20 cellular contexts compared by ENCODE assay signal in genomic region chr9:93035821-93036351, GRCh38. TPM values are rescaled to one million over a fixed set of nuclear protein-coding genes. Genes with fewer than 3 reads are reported as not detected.
DNase-seq lines count a peak whose midpoint lies in the region; ATAC-seq, FAIRE-seq and TF ChIP-seq lines count a peak whose summit lies in the region.
"Had no signal": no experiment of that assay in that cellular context is flagged by ENCODE, and none has a peak within 500 bp of the region (broad histone marks: within the 10 kb centered on the region; RNA-seq: fewer than 3 reads in every experiment).

No MANE protein-coding gene starts in this region.

- H3K9me2 ChIP-seq in HCT116 (ENCODE audit: insufficient read depth): no peaks in the 10 kb centered on the region

- POLR2A ChIA-PET in HCT116 (lab: Charles Lee): no interaction called here
- POLR2A ChIA-PET in K562 (lab: Yijun Ruan, JAX): no interaction called here
- POLR2A ChIA-PET in RWPE1 (lab: Yijun Ruan, JAX; ENCODE audit: low non-redundant PET): no interaction called here

- H3K27ac ChIP-seq in HCT116 (ENCODE audit: low read depth, low read length) (no peak overlapping the region), K562 (ENCODE audit: extremely low read depth, low read depth, low read length) (no peak overlapping the region), osteoblast (ENCODE audit: low read depth, low read length) (no peak overlapping the region), RWPE1 (no peak overlapping the region)
- H3K27ac ChIP-seq: heart left ventricle, vagina had no signal

- WGBS in K562 (ENCODE audit: insufficient coverage, low coverage, missing lambda C conversion rate): 10% methylated on average over 13 of the region's 13 CpGs

- TF ChIP-seq RAD21 in HCT116 (IDR thresholded peaks at IDR 0.05; ENCODE audit: low read depth) (no peak), K562 (CRISPR knock-in tag; conservative IDR thresholded peaks at IDR 0.05 in 1 of 2, IDR thresholded peaks at IDR 0.05 in 1 of 2) (peak in 1 of 2 experiments; percentile 35; a peak in 1 of 4 replicates)

- peaks cover 4% of the 10 kb centered on the region for H3K9me1 ChIP-seq in K562 (ENCODE audit: control insufficient read depth, insufficient read depth, low read length)

- BruUV-seq in HCT116 (replicated peaks; lab: Mats Ljungman, UMichigan) (no TSS peak), K562 (replicated peaks; lab: Mats Ljungman, UMichigan) (no TSS peak)

- H2AFZ ChIP-seq in HCT116 (ENCODE audit: low read depth, low read length, poor library complexity, severe bottlenecking) (no peak overlapping the region), K562 (ENCODE audit: low read depth, low read length) (no peak overlapping the region), osteoblast (ENCODE audit: low read length) (no peak overlapping the region)

- TF ChIP-seq EP300 in K562 (IDR thresholded peaks at IDR 0.05; ENCODE audit: low read length): no peak

- H3K4me2 ChIP-seq in HCT116 (ENCODE audit: low read length): no peak overlapping the region
- no peak overlapping the region for H3K4me2 ChIP-seq in K562 (ENCODE audit: insufficient read depth, low read length)
- no peak overlapping the region for H3K4me2 ChIP-seq in osteoblast (ENCODE audit: insufficient read depth, low read length)

- DNase-seq in activated naive CD4-positive, alpha-beta T cell treated with anti-CD3 and anti-CD28 coated beads, Interleukin-2, amount 10 ng/mL, durations not matched to agents 7 days and 5 days: no peak
- no peak for DNase-seq in activated naive CD4-positive, alpha-beta T cell treated with anti-CD3 and anti-CD28 coated beads, Interleukin-2, amount 50 U/mL, for 72 hours (ENCODE audit: low spot score in 2 of 2)
- DNase-seq in HCT116 (ENCODE audit: low read depth, low spot score) (no peak), K562 (ENCODE audit: extremely low read depth in 1 of 4, low spot score in 3 of 4) (peak; percentile 27 to 48 (median 36)), osteoblast (ENCODE audit: insufficient read length, low spot score, missing footprints) (peak; percentile 83), RWPE1 (ENCODE audit: low spot score) (no peak), NCI-H187 treated with DMSO at 0.1 percent for 48 hours (lab: John Stamatoyannopoulos, UW) (no peak), HAP-1 (ENCODE audit: low spot score in 2 of 2) (no peak)
- DNase-seq: COR-L47; endodermal cell; heart left ventricle; NCI-H1436; NCI-H748 treated with DMSO at 0.1 percent for 48 hours; stimulated activated CD4-positive, alpha-beta T cell treated with anti-CD3 and anti-CD28 coated beads, Interleukin-2, amount 100 ng/mL, for 48 hours had no signal

- TF ChIP-seq POLR2A in HCT116 (IDR thresholded peaks at IDR 0.05; ENCODE audit: borderline replicate concordance, extremely low read depth, insufficient read depth, insufficient read length): no peak
- no peak for TF ChIP-seq POLR2A in K562 (conservative IDR thresholded peaks at IDR 0.05)

- TF ChIP-seq CTCF in HCT116 (IDR thresholded peaks at IDR 0.05 in 2 of 3, conservative IDR thresholded peaks at IDR 0.05 in 1 of 3; ENCODE audit: borderline replicate concordance in 1 of 3, insufficient read depth in 1 of 3, low read depth in 2 of 3, low read length in 2 of 3) (0 out of 6 replicates have a peak, but pooled peaks of 1 of the 3 experiments have one; percentile 10), K562 (IDR thresholded peaks at IDR 0.05 in 2 of 3, conservative IDR thresholded peaks at IDR 0.05 in 1 of 3; ENCODE audit: insufficient read depth in 2 of 3, low read depth in 1 of 3, low read length in 3 of 3) (peak; percentile 49 to 58 (median 57)), osteoblast (IDR thresholded peaks at IDR 0.05; ENCODE audit: extremely low read depth, low read depth, low read length) (no peak), RWPE1 (conservative IDR thresholded peaks at IDR 0.05; ENCODE audit: low read depth) (no peak; the same call in 1 of the 2 replicates)

- H3K4me3 ChIP-seq in HCT116 (replicated peaks in 1 of 2; ENCODE audit: low read depth in 1 of 2, low read length in 2 of 2) (no peak overlapping the region), K562 (no peak overlapping the region), osteoblast (ENCODE audit: insufficient read depth, low read length) (no peak overlapping the region), HAP-1 (no peak overlapping the region)
- H3K4me3 ChIP-seq: heart left ventricle, skin epidermis, vagina had no signal

- H3K9me3 Mint-ChIP-seq in activated naive CD4-positive, alpha-beta T cell treated with anti-CD3 and anti-CD28 coated beads, Interleukin-2, amount 10 ng/mL, durations not matched to agents 7 days and 5 days: no peaks in the 10 kb centered on the region
- no peaks in the 10 kb centered on the region for H3K9me3 Mint-ChIP-seq in activated naive CD4-positive, alpha-beta T cell treated with anti-CD3 and anti-CD28 coated beads, Interleukin-2, amount 50 U/mL, for 72 hours
- H3K9me3 Mint-ChIP-seq: endodermal cell had no signal

- H3K27me3 ChIP-seq in HCT116 (ENCODE audit: insufficient read depth, low read length) (no peaks in the 10 kb centered on the region), K562 (ENCODE audit: control insufficient read depth in 2 of 2, insufficient read depth in 2 of 2, low read length in 2 of 2) (peaks cover 11 to 40% of the 10 kb centered on the region in 2 experiments; a peak in 4 of 5 replicates), osteoblast (ENCODE audit: insufficient read depth, low read length) (no peaks in the 10 kb centered on the region), HAP-1 (ENCODE audit: low read depth) (no peaks in the 10 kb centered on the region)
- H3K27me3 ChIP-seq: heart left ventricle, vagina had no signal

- no peak overlapping the region for H3K4me3 Mint-ChIP-seq in activated naive CD4-positive, alpha-beta T cell treated with anti-CD3 and anti-CD28 coated beads, Interleukin-2, amount 10 ng/mL, durations not matched to agents 7 days and 5 days
- H3K4me3 Mint-ChIP-seq: endodermal cell had no signal

- H3K4me1 ChIP-seq in HCT116 (ENCODE audit: control insufficient read depth in 1 of 2, insufficient read depth in 2 of 2, low read length in 2 of 2): no peaks in the 10 kb centered on the region
- peaks cover 0 to 48% of the 10 kb centered on the region in 2 experiments; a peak in 2 of 5 replicates for H3K4me1 ChIP-seq in K562 (replicated peaks in 1 of 2; ENCODE audit: control insufficient read depth in 2 of 2, insufficient read depth in 2 of 2, low read length in 2 of 2)
- H3K4me1 ChIP-seq in osteoblast (ENCODE audit: insufficient read depth, low read length): no peaks in the 10 kb centered on the region
- H3K4me1 ChIP-seq in HAP-1: no peaks in the 10 kb centered on the region
- H3K4me1 ChIP-seq: vagina had no signal

- H4K20me1 ChIP-seq in HCT116 (ENCODE audit: insufficient read depth): no peaks in the 10 kb centered on the region
- no peaks in the 10 kb centered on the region for H4K20me1 ChIP-seq in K562 (replicated peaks; ENCODE audit: control insufficient read depth, insufficient read depth, low read length)
- no peaks in the 10 kb centered on the region for H4K20me1 ChIP-seq in osteoblast (ENCODE audit: insufficient read depth, low read length)

- H3K4me1 Mint-ChIP-seq in activated naive CD4-positive, alpha-beta T cell treated with anti-CD3 and anti-CD28 coated beads, Interleukin-2, amount 10 ng/mL, durations not matched to agents 7 days and 5 days: peaks cover 37% of the 10 kb centered on the region
- H3K4me1 Mint-ChIP-seq: endodermal cell had no signal

- no peaks in the 10 kb centered on the region for H3K79me2 ChIP-seq in HCT116 (ENCODE audit: insufficient read depth, low read length)
- H3K79me2 ChIP-seq in K562 (ENCODE audit: control insufficient read depth, insufficient read depth, low read length): no peaks in the 10 kb centered on the region
- H3K79me2 ChIP-seq in osteoblast (ENCODE audit: insufficient read depth, low read length): no peaks in the 10 kb centered on the region

- CTCF ChIA-PET in activated naive CD4-positive, alpha-beta T cell treated with anti-CD3 and anti-CD28 coated beads, Interleukin-2, amount 10 ng/mL, durations not matched to agents 7 days and 5 days (lab: Charles Lee): interaction anchor here (1.1 kb wide), 1 partner anchor 20 kb away, joined by 3 read pairs; no protein-coding TSS in a partner anchor
- CTCF ChIA-PET in HCT116 (lab: Charles Lee) (no interaction called here), K562 (lab: Yijun Ruan, JAX; ENCODE audit: low intra/inter-chr PET ratio) (no interaction called here), RWPE1 (lab: Yijun Ruan, JAX) (interaction anchor here (0.5 kb wide), 1 partner anchor 88 kb away, joined by 3 read pairs; no protein-coding TSS in a partner anchor)

- no peaks in the 10 kb centered on the region for H3K9me3 ChIP-seq in HCT116 (ENCODE audit: control insufficient read depth in 1 of 2, insufficient read depth in 1 of 2, low read depth in 1 of 2, low read length in 2 of 2)
- no peaks in the 10 kb centered on the region for H3K9me3 ChIP-seq in K562 (replicated peaks; ENCODE audit: control insufficient read depth, insufficient read depth, low read depth, low read length)
- H3K9me3 ChIP-seq in osteoblast (ENCODE audit: low read depth, low read length): no peaks in the 10 kb centered on the region
- H3K9me3 ChIP-seq in HAP-1: no peaks in the 10 kb centered on the region
- H3K9me3 ChIP-seq: heart left ventricle, vagina had no signal

- no peak for FAIRE-seq in K562 (lab: Jason Lieb, UNC)
- FAIRE-seq: G401.6, GM12891, RCC 7860 had no signal

- RAD21 ChIA-PET in HCT116 (lab: Charles Lee; ENCODE audit: low non-redundant PET in 1 of 2, low total read pairs in 2 of 2, uncharacterized antibody in 2 of 2, unreplicated experiment in 2 of 2): no interaction called here

- in situ Hi-C loops in K562 (cut with MboI): no loop called here
- in situ Hi-C loops in HAP-1 (cut with MboI; ENCODE audit: low sequenced_read_pairs): no loop called here

- ATAC-seq in activated naive CD4-positive, alpha-beta T cell treated with anti-CD3 and anti-CD28 coated beads, Interleukin-2, amount 50 U/mL, for 72 hours: no peak
- ATAC-seq in HCT116 (peak; percentile 24; the same call in 1 of the 2 replicates), K562 (peak; percentile 61)
- ATAC-seq: heart left ventricle had no signal

- H3K36me3 ChIP-seq in HCT116 (ENCODE audit: control insufficient read depth in 1 of 2, insufficient read depth in 2 of 2, low read length in 2 of 2): no peaks in the 10 kb centered on the region
- no peaks in the 10 kb centered on the region for H3K36me3 ChIP-seq in K562 (ENCODE audit: control insufficient read depth, insufficient read depth, low read length)
- H3K36me3 ChIP-seq in osteoblast (ENCODE audit: insufficient read depth, low read length): no peaks in the 10 kb centered on the region
- no peaks in the 10 kb centered on the region for H3K36me3 ChIP-seq in HAP-1 (replicated peaks)
- H3K36me3 ChIP-seq: vagina had no signal

- H3K36me3 Mint-ChIP-seq in activated naive CD4-positive, alpha-beta T cell treated with anti-CD3 and anti-CD28 coated beads, Interleukin-2, amount 10 ng/mL, durations not matched to agents 7 days and 5 days: peaks cover 52% of the 10 kb centered on the region
- peaks cover 4 to 5% of the 10 kb centered on the region in 2 donors for H3K36me3 Mint-ChIP-seq in activated naive CD4-positive, alpha-beta T cell treated with anti-CD3 and anti-CD28 coated beads, Interleukin-2, amount 50 U/mL, for 72 hours

- intact Hi-C loops in HCT116 (cut with micrococcal nuclease): no loop called here
- intact Hi-C loops in K562 (cut with micrococcal nuclease): no loop called here

- H3K27me3 Mint-ChIP-seq in activated naive CD4-positive, alpha-beta T cell treated with anti-CD3 and anti-CD28 coated beads, Interleukin-2, amount 10 ng/mL, durations not matched to agents 7 days and 5 days: no peaks in the 10 kb centered on the region

- peak overlapping the region; percentile 69 for H3K27ac Mint-ChIP-seq in activated naive CD4-positive, alpha-beta T cell treated with anti-CD3 and anti-CD28 coated beads, Interleukin-2, amount 10 ng/mL, durations not matched to agents 7 days and 5 days
- H3K27ac Mint-ChIP-seq in activated naive CD4-positive, alpha-beta T cell treated with anti-CD3 and anti-CD28 coated beads, Interleukin-2, amount 50 U/mL, for 72 hours: peak overlapping the region in 1 of 2 donors; percentile 83
- H3K27ac Mint-ChIP-seq: endodermal cell had no signal

- H3K9ac ChIP-seq in HCT116 (ENCODE audit: low read length) (no peak overlapping the region), K562 (ENCODE audit: insufficient read depth in 1 of 2, low read depth in 2 of 2, low read length in 2 of 2) (no peak overlapping the region)

RNA-seq across cellular contexts. Expression of gene SUSD3, which starts 22.6 kb away (rescaled TPM):
- 10 to 100 TPM; 70.7 to 81.9 TPM for total RNA-seq in activated naive CD4-positive, alpha-beta T cell treated with anti-CD3 and anti-CD28 coated beads, Interleukin-2, amount 50 U/mL, for 72 hours
- 11.3 TPM for total RNA-seq in HCT116 (2021; ENCODE audit: unreplicated experiment)
- polyA plus RNA-seq in HCT116 (2012): 15.2 and 16.4 TPM in 2 replicates
- 2.7 and 10.6 TPM in 2 replicates for total RNA-seq in K562 (2011; cell fraction: chromatin; rRNA removed; ENCODE audit: low replicate concordance)
- 16.3 and 18.3 TPM in 2 replicates for total RNA-seq in K562 (2011; cell fraction: nucleolus; rRNA removed)
- 14.3 and 16.0 TPM in 2 replicates for total RNA-seq in K562 (2011; cell fraction: nucleoplasm; rRNA removed)
- total RNA-seq in K562 (2014; rRNA removed): 21.7 and 30.1 TPM in 2 replicates
- total RNA-seq in K562 (2014; rRNA removed; fragmentation: Illumina TruSeq; extraction: Trizol): 4.1 and 8.0 TPM in 2 replicates
- total RNA-seq in K562 (2015; rRNA removed; fragmentation: Illumina TruSeq; extraction: Trizol): 10.0 and 11.4 TPM in 2 replicates
- 16.9 and 18.7 TPM in 2 replicates for total RNA-seq in K562 (2021)
- 17.6 and 40.7 TPM in 2 replicates for polyA plus RNA-seq in K562 (2011; rRNA removed)
- 53.0 and 63.3 TPM in 2 replicates for polyA plus RNA-seq in K562 (2011; cell fraction: cytosol; rRNA removed)
- polyA plus RNA-seq in K562 (2011; cell fraction: nucleus; rRNA removed): 20.3 and 22.3 TPM in 2 replicates
- 18.1 and 49.1 TPM in 2 replicates for polyA plus RNA-seq in K562 (2012)
- 9.0 and 19.4 TPM in 2 replicates for polyA plus RNA-seq in K562 (2014; fragmentation: Illumina TruSeq; extraction: Trizol)
- polyA plus RNA-seq in K562 (2014; fragmentation: Nextera tagmentation; extraction: Ambion mirVana): 1 to 10 TPM; 1.3 to 2.2 TPM
- 18.7 and 28.1 TPM in 2 replicates for polyA plus RNA-seq in K562 (2014; rRNA removed)
- polyA minus RNA-seq in K562 (2011; rRNA and poly(A)+ RNA removed): 5.2 and 5.3 TPM in 2 replicates
- polyA minus RNA-seq in K562 (2011; cell fraction: cytosol; rRNA and poly(A)+ RNA removed): 11.0 and 25.0 TPM in 2 replicates
- polyA minus RNA-seq in K562 (2011; cell fraction: nucleus; rRNA and poly(A)+ RNA removed): 2.0 and 4.7 TPM in 2 replicates
- 0.36 and 0.88 TPM in 2 replicates for total RNA-seq in osteoblast
- total RNA-seq: HT1080 had no signal

Comparison
In these comparisons a context has a peak if more than half of its experiments do, and no peak if none do; other contexts are left out.
1. DNase-seq: peak in K562 (4 of 4) and osteoblast (single experiment); none in activated naive CD4-positive, alpha-beta T cell treated with anti-CD3 and anti-CD28 coated beads, Interleukin-2, amount 10 ng/mL, durations not matched to agents 7 days and 5 days (single experiment), activated naive CD4-positive, alpha-beta T cell treated with anti-CD3 and anti-CD28 coated beads, Interleukin-2, amount 50 U/mL, for 72 hours (0 of 2), HCT116 (single experiment), RWPE1 (single experiment), NCI-H187 treated with DMSO at 0.1 percent for 48 hours (single experiment) and HAP-1 (0 of 2).
2. ATAC-seq: peak in HCT116 (single experiment) and K562 (single experiment); none in activated naive CD4-positive, alpha-beta T cell treated with anti-CD3 and anti-CD28 coated beads, Interleukin-2, amount 50 U/mL, for 72 hours (0 of 2).
3. CTCF ChIP-seq: peak in K562 (3 of 3); none in osteoblast (single experiment) and RWPE1 (single experiment).
4. CTCF ChIA-PET loops: an anchor here in activated naive CD4-positive, alpha-beta T cell treated with anti-CD3 and anti-CD28 coated beads, Interleukin-2, amount 10 ng/mL, durations not matched to agents 7 days and 5 days (1.1 kb wide) and RWPE1 (0.5 kb wide); none called in HCT116 and K562.